Comparison of ENCODE assay signal across 19 cellular contexts in the genomic region with DNA sequence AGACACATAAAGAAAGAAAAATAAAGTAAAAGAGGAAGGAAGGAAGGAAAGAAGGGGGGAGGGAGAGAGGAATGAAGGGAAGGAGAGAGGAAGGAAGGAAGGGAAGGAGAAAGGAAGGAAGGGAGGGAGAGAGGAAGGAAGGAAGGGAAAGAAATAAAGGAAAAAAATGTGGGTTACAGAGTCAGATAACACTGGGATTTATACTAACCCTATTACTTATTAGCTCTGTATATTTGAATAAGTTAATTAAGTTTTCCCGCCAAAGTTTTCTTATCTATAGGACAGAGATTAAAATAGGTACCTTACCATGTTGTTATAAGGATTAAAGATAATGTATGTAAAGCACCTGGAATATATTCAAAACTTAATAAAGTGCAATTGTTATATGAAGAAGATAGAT.
"Had no signal": no experiment of that assay in that cellular context is flagged by ENCODE, and none has a peak within 500 bp of the region (broad histone marks: within the 10 kb centered on the region; RNA-seq: fewer than 3 reads in every experiment).

No MANE protein-coding gene starts in this region.

- FAIRE-seq: urothelium cell line had no signal

- H3K9me3 ChIP-seq: ovary, right atrium auricular region, suprapubic skin, thoracic aorta, upper lobe of right lung had no signal

- DNase-seq: left ventricle myocardium inferior; mesendoderm; naive B cell; natural killer cell; stimulated activated CD4-positive, alpha-beta T cell treated with anti-CD3 and anti-CD28 coated beads, Interleukin-12 subunit alpha, Interleukin-12 subunit beta, amount 100 ng/mL, for 4 hours; stimulated activated CD4-positive, alpha-beta T cell treated with anti-CD3 and anti-CD28 coated beads, Interleukin-15, amount 100 ng/mL, for 24 hours; stimulated activated CD4-positive, alpha-beta T cell treated with anti-CD3 and anti-CD28 coated beads, Interleukin-2, amount 100 ng/mL, for 24 hours; stimulated activated CD4-positive, alpha-beta T cell treated with anti-CD3 and anti-CD28 coated beads, Interleukin-4, amount 100 ng/mL, for 1 hour; stimulated activated naive CD4-positive, alpha-beta T cell; upper lobe of right lung had no signal

- H3K27me3 ChIP-seq: right atrium auricular region, suprapubic skin, tibial artery, upper lobe of right lung had no signal

- H3K36me3 ChIP-seq: left ventricle myocardium inferior, ovary, right atrium auricular region, suprapubic skin, thoracic aorta, tibial artery, upper lobe of right lung had no signal

- ATAC-seq: natural killer cell; stimulated activated effector memory CD8-positive, alpha-beta T cell treated with anti-CD3 and anti-CD28 coated beads, Interleukin-12 subunit alpha, Interleukin-12 subunit beta, amount 100 ng/mL, for 72 hours had no signal

- H3K27ac ChIP-seq: left ventricle myocardium inferior, ovary, right atrium auricular region, skin epidermis, suprapubic skin, thoracic aorta, tibial artery, upper lobe of right lung had no signal

- H3K4me3 ChIP-seq: left ventricle myocardium inferior, lung, ovary, right atrium auricular region, skin epidermis, suprapubic skin, thoracic aorta, tibial artery, upper lobe of right lung had no signal

- H3K4me1 ChIP-seq: left ventricle myocardium inferior, right atrium auricular region, suprapubic skin, tibial artery, upper lobe of right lung had no signal
